In genomic region chr22:19210188-19210587, GRCh38 we compare ENCODE assay signal across 9 cellular contexts.
"Had no signal": no experiment of that assay in that cellular context is flagged by ENCODE, and none has a peak within 500 bp of the region (broad histone marks: within the 10 kb centered on the region; RNA-seq: fewer than 3 reads in every experiment).

No MANE protein-coding gene starts in this region.

- FAIRE-seq: HTR-8/SVneo had no signal

- H3K27ac Mint-ChIP-seq: HFFc6 had no signal

- ATAC-seq: HCT116 had no signal

- H3K4me3 Mint-ChIP-seq: HFFc6 had no signal

- H3K9me3 Mint-ChIP-seq: HFFc6 had no signal

- H3K4me3 ChIP-seq: GM23248, HAP-1 had no signal

- DNase-seq: GM23248, GOT3, H7, HFFc6, IMR-90, KBM-7 had no signal

- H3K9me3 ChIP-seq: HAP-1 had no signal

- H3K27ac ChIP-seq: GM23248 had no signal
